7 cellular contexts compared by ENCODE assay signal in the genomic region with DNA sequence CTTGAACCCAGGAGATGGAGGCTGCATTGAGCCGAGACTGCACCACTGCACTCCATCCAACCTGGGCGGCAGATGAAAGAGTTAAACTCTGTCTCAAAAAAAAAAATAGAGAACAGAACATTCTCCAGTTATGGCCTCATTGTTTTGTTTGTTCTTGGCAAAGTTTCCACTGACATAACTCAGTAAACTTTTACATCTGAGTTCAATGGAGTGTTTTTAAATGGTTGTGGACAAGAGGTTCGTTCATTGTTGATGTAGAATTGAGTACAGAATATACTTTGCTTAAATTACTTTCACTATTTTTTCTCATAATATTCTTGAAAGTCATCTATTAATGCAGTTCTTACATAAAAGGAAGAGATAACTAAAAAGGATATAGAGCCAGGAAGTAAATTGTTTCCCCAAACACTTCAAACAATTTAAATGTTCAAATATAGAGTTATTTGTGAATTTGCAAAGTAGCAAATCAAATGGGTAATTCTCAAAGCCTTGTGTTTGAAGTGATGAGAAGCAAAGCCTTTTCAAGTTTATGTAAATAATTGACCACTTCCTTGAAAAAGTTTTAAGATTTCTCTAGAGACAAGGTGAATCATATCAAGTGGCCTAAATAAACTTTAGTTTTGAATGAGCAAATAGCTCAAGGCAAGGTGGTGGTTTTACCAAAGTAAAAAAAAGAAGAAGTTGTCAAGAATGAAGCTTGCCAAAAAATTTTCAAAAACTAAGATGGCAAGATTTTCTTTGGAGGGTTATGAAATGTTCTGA. TPM values are rescaled to one million over a fixed set of nuclear protein-coding genes. Genes with fewer than 3 reads are reported as not detected.
DNase-seq lines count a peak whose midpoint lies in the region; ATAC-seq and TF ChIP-seq lines count a peak whose summit lies in the region.

No MANE protein-coding gene starts in this region.

- intact Hi-C loops in thyroid gland (cut with DNase I), result no loop called here

- peak overlapping the region; percentile 42 to 83 (median 64) for H3K27ac ChIP-seq in thyroid gland

- no peaks in the 10 kb centered on the region for H3K36me3 ChIP-seq in thyroid gland

- peak; percentile 66 for ATAC-seq in GM19452 (IDR thresholded peaks at IDR 0.05; ENCODE audit: unreplicated experiment)
- ATAC-seq in HG03097 (IDR thresholded peaks at IDR 0.05; ENCODE audit: low FRiP score, unreplicated experiment), result no peak

- DNase-seq in NCI-H226, result peak; percentile 60
- peak; percentile 79 for DNase-seq in fibroblast of pulmonary artery (ENCODE audit: low read depth)
- peak in 1 of 2 donors; percentile 6 for DNase-seq in thyroid gland
- no peak for DNase-seq in stimulated activated naive CD4-positive, alpha-beta T cell treated with Interleukin-2 at 50 U/mL for 16 hours (lab: John Stamatoyannopoulos, UW)
- no peak for DNase-seq in activated effector memory CD4-positive, alpha-beta T cell treated with Interleukin-2 at 50 U/mL for 16 hours

- no peak overlapping the region for H3K4me3 ChIP-seq in fibroblast of pulmonary artery (replicated peaks; ENCODE audit: low read depth, low read length)
- no peak overlapping the region for H3K4me3 ChIP-seq in thyroid gland (replicated peaks in 1 of 3)

- no peak for TF ChIP-seq POLR2A in thyroid gland (IDR thresholded peaks at IDR 0.05)

- H3K9me3 ChIP-seq in thyroid gland, result no peaks in the 10 kb centered on the region

- H3K4me1 ChIP-seq in thyroid gland, result peaks cover 6 to 25% of the 10 kb centered on the region in 2 donors

- TF ChIP-seq CTCF in fibroblast of pulmonary artery (IDR thresholded peaks at IDR 0.05; ENCODE audit: low read length, missing control alignments) (no peak), thyroid gland (IDR thresholded peaks at IDR 0.05) (no peak)

- no peaks in the 10 kb centered on the region for H3K27me3 ChIP-seq in thyroid gland

- 15 to 23% methylated on average over 3 of the region's 3 CpGs for WGBS in thyroid gland, 2 donors

RNA-seq across cellular contexts. Expression of gene IFNGR1, which starts 42.4 kb away (rescaled TPM):
- total RNA-seq in thyroid gland, result 100 to 1,000 TPM in 2 of 4 donors, 10 to 100 TPM in 2; 73.9 to 138 (median 113) TPM

Comparison
In these comparisons a context has a peak if more than half of its experiments do, and no peak if none do; other contexts are left out.
1. DNase-seq: peak in NCI-H226 (single experiment) and fibroblast of pulmonary artery (single experiment); none in stimulated activated naive CD4-positive, alpha-beta T cell treated with Interleukin-2 at 50 U/mL for 16 hours (single experiment) and activated effector memory CD4-positive, alpha-beta T cell treated with Interleukin-2 at 50 U/mL for 16 hours (single experiment).